Comparison of ENCODE assay signal across 24 cellular contexts in genomic region chr1:207903767-207904166, GRCh38. TPM values are rescaled to one million over a fixed set of nuclear protein-coding genes. Genes with fewer than 3 reads are reported as not detected.
DNase-seq lines count a peak whose midpoint lies in the region; ATAC-seq and TF ChIP-seq lines count a peak whose summit lies in the region.
"Had no signal": no experiment of that assay in that cellular context is flagged by ENCODE, and none has a peak within 500 bp of the region (broad histone marks: within the 10 kb centered on the region; RNA-seq: fewer than 3 reads in every experiment).

No MANE protein-coding gene starts in this region.

- no peak overlapping the region for H3K4me3 ChIP-seq in epithelial cell of esophagus (ENCODE audit: low read length)
- no peak overlapping the region for H3K4me3 ChIP-seq in neural progenitor cell
- H3K4me3 ChIP-seq: dorsolateral prefrontal cortex, prostate gland had no signal

- no peak overlapping the region for H3K27ac ChIP-seq in neural progenitor cell
- H3K27ac ChIP-seq: neutrophil, prostate gland had no signal

- H2AFZ ChIP-seq in neural progenitor cell (replicated peaks), result no peak overlapping the region

- H3K27ac Mint-ChIP-seq in activated CD8-positive, alpha-beta T cell treated with anti-CD3 and anti-CD28 coated beads for 36 hours, result no peak overlapping the region
- H3K27ac Mint-ChIP-seq in activated CD8-positive, alpha-beta T cell treated with anti-CD3 and anti-CD28 coated beads, Interleukin-2, amount 10 ng/mL, durations not matched to agents 7 days and 5 days, result no peak overlapping the region
- H3K27ac Mint-ChIP-seq in stimulated activated effector memory CD8-positive, alpha-beta T cell treated with anti-CD3 and anti-CD28 coated beads, Interleukin-12 subunit alpha, Interleukin-12 subunit beta, amount 100 ng/mL, for 72 hours, result no peak overlapping the region
- no peak overlapping the region for H3K27ac Mint-ChIP-seq in neural progenitor cell
- H3K27ac Mint-ChIP-seq: activated naive CD4-positive, alpha-beta T cell treated with anti-CD3 and anti-CD28 coated beads, Interleukin-2, amount 50 U/mL, for 24 hours; activated T-helper 1 cell treated with anti-CD3 and anti-CD28 coated beads, Interleukin-12 subunit alpha, Interleukin-12 subunit beta, Interleukin-2, Interleukin-4 antibody, amounts not matched to agents 30 ng/mL and 10 ng/mL and 1 ng/mL, durations not matched to agents 14 hours and 24 hours and 36 hours; CD4-positive, alpha-beta memory T cell; memory B cell; type B pancreatic cell had no signal

- no peak overlapping the region for H3K4me3 Mint-ChIP-seq in activated CD8-positive, alpha-beta T cell treated with anti-CD3 and anti-CD28 coated beads for 36 hours
- H3K4me3 Mint-ChIP-seq in activated CD8-positive, alpha-beta T cell treated with anti-CD3 and anti-CD28 coated beads, Interleukin-2, amount 10 ng/mL, durations not matched to agents 7 days and 5 days, result no peak overlapping the region
- H3K4me3 Mint-ChIP-seq in stimulated activated effector memory CD8-positive, alpha-beta T cell treated with anti-CD3 and anti-CD28 coated beads, Interleukin-12 subunit alpha, Interleukin-12 subunit beta, amount 100 ng/mL, for 72 hours, result no peak overlapping the region
- H3K4me3 Mint-ChIP-seq in neural progenitor cell, result no peak overlapping the region
- H3K4me3 Mint-ChIP-seq: activated naive CD4-positive, alpha-beta T cell treated with anti-CD3 and anti-CD28 coated beads, Interleukin-2, amount 50 U/mL, for 24 hours; activated T-helper 1 cell treated with anti-CD3 and anti-CD28 coated beads, Interleukin-12 subunit alpha, Interleukin-12 subunit beta, Interleukin-2, Interleukin-4 antibody, amounts not matched to agents 30 ng/mL and 10 ng/mL and 1 ng/mL, durations not matched to agents 14 hours and 24 hours and 36 hours; CD4-positive, alpha-beta memory T cell; memory B cell; type B pancreatic cell had no signal

- no peak overlapping the region for H3K9ac ChIP-seq in neural progenitor cell
- H3K9ac ChIP-seq: SK-N-SH had no signal

- H3K9me3 Mint-ChIP-seq in activated CD8-positive, alpha-beta T cell treated with anti-CD3 and anti-CD28 coated beads for 36 hours, result no peaks in the 10 kb centered on the region
- no peaks in the 10 kb centered on the region for H3K9me3 Mint-ChIP-seq in activated CD8-positive, alpha-beta T cell treated with anti-CD3 and anti-CD28 coated beads, Interleukin-2, amount 10 ng/mL, durations not matched to agents 7 days and 5 days (ENCODE audit: insufficient read depth)
- H3K9me3 Mint-ChIP-seq in stimulated activated effector memory CD8-positive, alpha-beta T cell treated with anti-CD3 and anti-CD28 coated beads, Interleukin-12 subunit alpha, Interleukin-12 subunit beta, amount 100 ng/mL, for 72 hours, result no peaks in the 10 kb centered on the region
- H3K9me3 Mint-ChIP-seq in neural progenitor cell, result no peaks in the 10 kb centered on the region
- H3K9me3 Mint-ChIP-seq: activated naive CD4-positive, alpha-beta T cell treated with anti-CD3 and anti-CD28 coated beads, Interleukin-2, amount 50 U/mL, for 24 hours; activated T-helper 1 cell treated with anti-CD3 and anti-CD28 coated beads, Interleukin-12 subunit alpha, Interleukin-12 subunit beta, Interleukin-2, Interleukin-4 antibody, amounts not matched to agents 30 ng/mL and 10 ng/mL and 1 ng/mL, durations not matched to agents 14 hours and 24 hours and 36 hours; CD4-positive, alpha-beta memory T cell; memory B cell; type B pancreatic cell had no signal

- no peak for TF ChIP-seq CTCF in activated CD8-positive, alpha-beta T cell treated with anti-CD3 and anti-CD28 coated beads for 36 hours (IDR thresholded peaks at IDR 0.05)
- no peak for TF ChIP-seq CTCF in epithelial cell of esophagus (IDR thresholded peaks at IDR 0.05; ENCODE audit: insufficient read depth, low read depth, low read length, missing control alignments)
- no peak for TF ChIP-seq CTCF in neural progenitor cell (IDR thresholded peaks at IDR 0.05)

- DNase-seq in activated CD8-positive, alpha-beta T cell treated with anti-CD3 and anti-CD28 coated beads for 36 hours, result no peak
- DNase-seq in activated CD8-positive, alpha-beta T cell treated with anti-CD3 and anti-CD28 coated beads, Interleukin-2, amount 10 ng/mL, durations not matched to agents 7 days and 5 days, result no peak
- DNase-seq in SW480 (ENCODE audit: low spot score) (peak; percentile 14), epithelial cell of esophagus (ENCODE audit: low read depth) (peak; percentile 57), hepatic stellate cell (ENCODE audit: low spot score) (no peak), neural progenitor cell (ENCODE audit: low spot score) (no peak)
- no peak for DNase-seq in stimulated activated effector memory CD8-positive, alpha-beta T cell treated with anti-CD3 and anti-CD28 coated beads, Interleukin-12 subunit alpha, Interleukin-12 subunit beta, amount 100 ng/mL, for 72 hours (ENCODE audit: low spot score in 2 of 2)
- DNase-seq in activated effector memory CD4-positive, alpha-beta T cell treated with anti-CD3 and anti-CD28 coated beads, Interleukin-2, amount 50 U/mL, for 16 hours, result no peak
- DNase-seq: 8988T; activated CD4-positive, alpha-beta T cell treated with anti-CD3 and anti-CD28 coated beads for 48 hours; CD4-positive, alpha-beta memory T cell; dorsolateral prefrontal cortex; MM.1S; NCI-H1694; NCI-H2171; NCI-H526; SK-N-SH had no signal

- H3K27me3 ChIP-seq in neural progenitor cell, result peaks cover 2% of the 10 kb centered on the region
- H3K27me3 ChIP-seq: dorsolateral prefrontal cortex had no signal

- no peaks in the 10 kb centered on the region for H3K36me3 Mint-ChIP-seq in activated CD8-positive, alpha-beta T cell treated with anti-CD3 and anti-CD28 coated beads for 36 hours (ENCODE audit: low read depth)
- no peaks in the 10 kb centered on the region for H3K36me3 Mint-ChIP-seq in activated CD8-positive, alpha-beta T cell treated with anti-CD3 and anti-CD28 coated beads, Interleukin-2, amount 10 ng/mL, durations not matched to agents 7 days and 5 days (ENCODE audit: low read depth)
- H3K36me3 Mint-ChIP-seq in stimulated activated effector memory CD8-positive, alpha-beta T cell treated with anti-CD3 and anti-CD28 coated beads, Interleukin-12 subunit alpha, Interleukin-12 subunit beta, amount 100 ng/mL, for 72 hours, result no peaks in the 10 kb centered on the region
- H3K36me3 Mint-ChIP-seq in neural progenitor cell, result no peaks in the 10 kb centered on the region
- H3K36me3 Mint-ChIP-seq: activated naive CD4-positive, alpha-beta T cell treated with anti-CD3 and anti-CD28 coated beads, Interleukin-2, amount 50 U/mL, for 24 hours; CD4-positive, alpha-beta memory T cell; memory B cell; type B pancreatic cell had no signal

- no peak overlapping the region for H3K4me2 ChIP-seq in neural progenitor cell
- H3K4me2 ChIP-seq: SK-N-SH had no signal

- intact Hi-C loops in activated CD8-positive, alpha-beta T cell treated with anti-CD3 and anti-CD28 coated beads for 36 hours (cut with micrococcal nuclease), result loop anchor here (5.0 kb wide), 1 partner anchor 59 kb away; no protein-coding TSS in a partner anchor

- no peaks in the 10 kb centered on the region for H3K79me2 ChIP-seq in neural progenitor cell (ENCODE audit: low read depth)

- CTCF ChIA-PET in activated CD8-positive, alpha-beta T cell treated with anti-CD3 and anti-CD28 coated beads for 36 hours (lab: Charles Lee), result interaction anchor here (0.6 to 3.7 kb wide), 5 partner anchors 17 to 107 kb away, joined by 3 to 18 read pairs (median 3); no protein-coding TSS in a partner anchor
- CTCF ChIA-PET in activated CD8-positive, alpha-beta T cell treated with anti-CD3 and anti-CD28 coated beads, Interleukin-2, amount 10 ng/mL, durations not matched to agents 7 days and 5 days (lab: Charles Lee), result interaction anchor here (1.0 to 2.1 kb wide), 7 partner anchors 9 to 94 kb away, joined by 3 to 11 read pairs (median 3); no protein-coding TSS in a partner anchor

- H3K9me3 ChIP-seq in neural progenitor cell (ENCODE audit: low read depth), result no peaks in the 10 kb centered on the region
- H3K9me3 ChIP-seq: neutrophil, prostate gland, SK-N-SH had no signal

- H3K36me3 ChIP-seq in neural progenitor cell, result no peaks in the 10 kb centered on the region
- H3K36me3 ChIP-seq: neutrophil, prostate gland had no signal

- no peaks in the 10 kb centered on the region for H3F3A ChIP-seq in neural progenitor cell (ENCODE audit: low read depth)

- peaks cover 9% of the 10 kb centered on the region for H3K4me1 ChIP-seq in neural progenitor cell
- H3K4me1 ChIP-seq: prostate gland had no signal

- no peaks in the 10 kb centered on the region for H4K20me1 ChIP-seq in neural progenitor cell (ENCODE audit: low read depth)

- peaks cover 4% of the 10 kb centered on the region for H3K27me3 Mint-ChIP-seq in activated CD8-positive, alpha-beta T cell treated with anti-CD3 and anti-CD28 coated beads for 36 hours
- peaks cover 9% of the 10 kb centered on the region for H3K27me3 Mint-ChIP-seq in activated CD8-positive, alpha-beta T cell treated with anti-CD3 and anti-CD28 coated beads, Interleukin-2, amount 10 ng/mL, durations not matched to agents 7 days and 5 days (ENCODE audit: low read depth)
- H3K27me3 Mint-ChIP-seq in neural progenitor cell (ENCODE audit: insufficient read depth, low read depth), result peaks cover 3% of the 10 kb centered on the region

- POLR2A ChIA-PET in activated CD8-positive, alpha-beta T cell treated with anti-CD3 and anti-CD28 coated beads for 36 hours (lab: Charles Lee), result no interaction called here
- POLR2A ChIA-PET in activated CD8-positive, alpha-beta T cell treated with anti-CD3 and anti-CD28 coated beads, Interleukin-2, amount 10 ng/mL, durations not matched to agents 7 days and 5 days (lab: Charles Lee), result no interaction called here

- ATAC-seq in activated CD8-positive, alpha-beta T cell treated with anti-CD3 and anti-CD28 coated beads for 36 hours, result peak; percentile 41
- no peak for ATAC-seq in activated CD8-positive, alpha-beta T cell treated with anti-CD3 and anti-CD28 coated beads, Interleukin-2, amount 10 ng/mL, durations not matched to agents 7 days and 5 days
- peak; percentile 60 for ATAC-seq in stimulated activated effector memory CD8-positive, alpha-beta T cell treated with anti-CD3 and anti-CD28 coated beads, Interleukin-12 subunit alpha, Interleukin-12 subunit beta, amount 100 ng/mL, for 72 hours

- peaks cover 18% of the 10 kb centered on the region for H3K4me1 Mint-ChIP-seq in activated CD8-positive, alpha-beta T cell treated with anti-CD3 and anti-CD28 coated beads for 36 hours (ENCODE audit: low read depth)
- H3K4me1 Mint-ChIP-seq in activated CD8-positive, alpha-beta T cell treated with anti-CD3 and anti-CD28 coated beads, Interleukin-2, amount 10 ng/mL, durations not matched to agents 7 days and 5 days (ENCODE audit: low read depth), result peaks cover 35% of the 10 kb centered on the region
- no peaks in the 10 kb centered on the region for H3K4me1 Mint-ChIP-seq in stimulated activated effector memory CD8-positive, alpha-beta T cell treated with anti-CD3 and anti-CD28 coated beads, Interleukin-12 subunit alpha, Interleukin-12 subunit beta, amount 100 ng/mL, for 72 hours
- peaks cover 11% of the 10 kb centered on the region for H3K4me1 Mint-ChIP-seq in neural progenitor cell
- H3K4me1 Mint-ChIP-seq: activated naive CD4-positive, alpha-beta T cell treated with anti-CD3 and anti-CD28 coated beads, Interleukin-2, amount 50 U/mL, for 24 hours; CD4-positive, alpha-beta memory T cell; memory B cell had no signal

RNA-seq across cellular contexts. Expression of gene CD34, which starts 7.2 kb away (rescaled TPM):
- total RNA-seq in activated CD8-positive, alpha-beta T cell treated with anti-CD3 and anti-CD28 coated beads for 36 hours, result under 1 TPM; 0.04 to 0.05 TPM
- not detected for total RNA-seq in activated CD8-positive, alpha-beta T cell treated with anti-CD3 and anti-CD28 coated beads, Interleukin-2, amount 10 ng/mL, durations not matched to agents 7 days and 5 days
- 0.12 and 0.43 TPM in 2 replicates for total RNA-seq in neural progenitor cell (ENCODE audit: low replicate concordance)
- total RNA-seq: activated T-helper 1 cell treated with anti-CD3 and anti-CD28 coated beads, Interleukin-12 subunit alpha, Interleukin-12 subunit beta, Interleukin-2, Interleukin-4 antibody, amounts not matched to agents 30 ng/mL and 10 ng/mL and 1 ng/mL, durations not matched to agents 14 hours and 24 hours and 36 hours; epithelial cell of proximal tubule had no signal

Comparison
In these comparisons a context has a peak if more than half of its experiments do, and no peak if none do; other contexts are left out.
1. DNase-seq: peak in SW480 (single experiment) and epithelial cell of esophagus (single experiment); none in activated CD8-positive, alpha-beta T cell treated with anti-CD3 and anti-CD28 coated beads for 36 hours (single experiment), activated CD8-positive, alpha-beta T cell treated with anti-CD3 and anti-CD28 coated beads, Interleukin-2, amount 10 ng/mL, durations not matched to agents 7 days and 5 days (single experiment), stimulated activated effector memory CD8-positive, alpha-beta T cell treated with anti-CD3 and anti-CD28 coated beads, Interleukin-12 subunit alpha, Interleukin-12 subunit beta, amount 100 ng/mL, for 72 hours (0 of 2), hepatic stellate cell (single experiment), neural progenitor cell (single experiment) and activated effector memory CD4-positive, alpha-beta T cell treated with anti-CD3 and anti-CD28 coated beads, Interleukin-2, amount 50 U/mL, for 16 hours (single experiment).